Comparison of ENCODE assay signal across 11 cellular contexts in genomic region chr15:38560456-38560926, GRCh38. TPM values are rescaled to one million over a fixed set of nuclear protein-coding genes. Genes with fewer than 3 reads are reported as not detected.
DNase-seq lines count a peak whose midpoint lies in the region; ATAC-seq and TF ChIP-seq lines count a peak whose summit lies in the region.
"Had no signal": no experiment of that assay in that cellular context is flagged by ENCODE, and none has a peak within 500 bp of the region (broad histone marks: within the 10 kb centered on the region; RNA-seq: fewer than 3 reads in every experiment).

No MANE protein-coding gene starts in this region.

- intact Hi-C loops in heart left ventricle (cut with DNase I), result loop anchor here in 9 of 10 donors (5.0 to 10.0 kb wide), 9 partner anchors 62 to 127 kb away; no protein-coding TSS in a partner anchor

- no peaks in the 10 kb centered on the region for H3K9me3 Mint-ChIP-seq in WTC11

- peaks cover 12% of the 10 kb centered on the region for H4K20me1 ChIP-seq in Loucy (ENCODE audit: insufficient read depth, low read length, poor library complexity, severe bottlenecking)

- no peak for TF ChIP-seq POLR2A in heart left ventricle (IDR thresholded peaks at IDR 0.05)

- peak; percentile 30 for DNase-seq in GM13976 (ENCODE audit: low spot score)
- DNase-seq in effector memory CD4-positive, alpha-beta T cell, result no peak
- no peak for DNase-seq in HCEC 1CT
- DNase-seq in heart left ventricle, result no peak
- no peak for DNase-seq in WTC11 (ENCODE audit: low spot score)
- DNase-seq in HAP-1 (ENCODE audit: low spot score in 2 of 2), result no peak
- DNase-seq: NCI-H1092, NCI-H748 treated with DMSO at 0.1 percent for 48 hours had no signal

- H3K79me2 ChIP-seq in Loucy (ENCODE audit: insufficient read depth, low read length), result peaks cover 51% of the 10 kb centered on the region

- ATAC-seq in GM19452 (IDR thresholded peaks at IDR 0.05; ENCODE audit: unreplicated experiment) (peak; percentile 27), heart left ventricle (no peak), WTC11 (no peak)

- peak overlapping the region; percentile 90 for H3K4me2 ChIP-seq in Loucy (ENCODE audit: low read depth, low read length, poor library complexity, severe bottlenecking)

- H3K27ac ChIP-seq in effector memory CD4-positive, alpha-beta T cell (ENCODE audit: insufficient read depth, low read length, poor library complexity, severe bottlenecking), result peak overlapping the region; percentile 96
- peak overlapping the region in 1 of 12 donors; percentile 28 for H3K27ac ChIP-seq in heart left ventricle
- H3K27ac ChIP-seq: SK-N-MC had no signal

- in situ Hi-C loops in GM13976 (cut with MboI; ENCODE audit: low sequenced_read_pairs, unreplicated experiment) (loop anchor here (5.0 kb wide), 1 partner anchor 117 kb away; no protein-coding TSS in a partner anchor), HAP-1 (cut with MboI; ENCODE audit: low sequenced_read_pairs) (no loop called here)

- H3K36me3 ChIP-seq in Loucy (ENCODE audit: insufficient read depth, low read length), result no peaks in the 10 kb centered on the region
- peaks cover 10% of the 10 kb centered on the region for H3K36me3 ChIP-seq in effector memory CD4-positive, alpha-beta T cell (ENCODE audit: control insufficient read depth, insufficient read depth, low read length)
- H3K36me3 ChIP-seq in heart left ventricle, result no peaks in the 10 kb centered on the region
- no peaks in the 10 kb centered on the region for H3K36me3 ChIP-seq in HAP-1 (replicated peaks)

- H3K4me1 Mint-ChIP-seq in WTC11, result peaks cover 23% of the 10 kb centered on the region

- H3K9ac ChIP-seq in Loucy (ENCODE audit: low read depth, low read length, poor library complexity, severe bottlenecking), result no peak overlapping the region

- H3K9me3 ChIP-seq in Loucy (ENCODE audit: insufficient read depth, low read depth, low read length) (no peaks in the 10 kb centered on the region), heart left ventricle (no peaks in the 10 kb centered on the region), HAP-1 (no peaks in the 10 kb centered on the region)
- no peaks in the 10 kb centered on the region for H3K9me3 ChIP-seq in effector memory CD4-positive, alpha-beta T cell (ENCODE audit: control insufficient read depth, low read length)

- peaks cover 24% of the 10 kb centered on the region for H3K27me3 Mint-ChIP-seq in WTC11 (ENCODE audit: low read depth)

- TF ChIP-seq CTCF in GM13976 (IDR thresholded peaks at IDR 0.05; ENCODE audit: borderline replicate concordance, control extremely low read depth, extremely low read depth, insufficient read depth, missing control alignments), result no peak
- no peak for TF ChIP-seq CTCF in Loucy (conservative IDR thresholded peaks at IDR 0.05; ENCODE audit: low read length)
- no peak for TF ChIP-seq CTCF in heart left ventricle (IDR thresholded peaks at IDR 0.05)
- no peak for TF ChIP-seq CTCF in WTC11 (IDR thresholded peaks at IDR 0.05)

- POLR2A ChIA-PET in WTC11 (lab: Charles Lee), result no interaction called here

- no peak overlapping the region for H3K4me3 Mint-ChIP-seq in WTC11

- no peaks in the 10 kb centered on the region for H3K9me2 ChIP-seq in Loucy (replicated peaks; ENCODE audit: low read depth, low read length)

- H2AFZ ChIP-seq in Loucy (ENCODE audit: low read length), result no peak overlapping the region

- CTCF ChIA-PET in WTC11 (lab: Charles Lee), result interaction anchor here (0.9 to 2.1 kb wide), 3 partner anchors 130 to 565 kb away, joined by 3 to 15 read pairs (median 4); no protein-coding TSS in a partner anchor

- H3K4me3 ChIP-seq in Loucy (ENCODE audit: low read length, poor library complexity, severe bottlenecking) (peak overlapping the region; percentile 74), heart left ventricle (peak overlapping the region in 1 of 12 donors; percentile 12), HAP-1 (no peak overlapping the region)
- peak overlapping the region; percentile 69 for H3K4me3 ChIP-seq in effector memory CD4-positive, alpha-beta T cell (ENCODE audit: insufficient read depth, low read depth, low read length, poor library complexity, severe bottlenecking)
- H3K4me3 ChIP-seq: SK-N-MC had no signal

- H3K4me1 ChIP-seq in Loucy (ENCODE audit: insufficient read depth, low read length, poor library complexity, severe bottlenecking) (peaks cover 87% of the 10 kb centered on the region), heart left ventricle (peaks cover 0 to 26% (median 5%) of the 10 kb centered on the region in 12 donors), HAP-1 (no peaks in the 10 kb centered on the region)
- peaks cover 74% of the 10 kb centered on the region for H3K4me1 ChIP-seq in effector memory CD4-positive, alpha-beta T cell (ENCODE audit: control insufficient read depth, insufficient read depth, low read length, poor library complexity, severe bottlenecking)

- H3K27me3 ChIP-seq in Loucy (ENCODE audit: insufficient read depth, low read length, poor library complexity, severe bottlenecking) (no peaks in the 10 kb centered on the region), heart left ventricle (peaks cover 0 to 20% (median 5%) of the 10 kb centered on the region in 9 donors), HAP-1 (ENCODE audit: low read depth) (no peaks in the 10 kb centered on the region)
- no peaks in the 10 kb centered on the region for H3K27me3 ChIP-seq in effector memory CD4-positive, alpha-beta T cell (replicated peaks; ENCODE audit: control insufficient read depth, insufficient read depth, low read length, poor library complexity, severe bottlenecking)

- no peaks in the 10 kb centered on the region for H3K36me3 Mint-ChIP-seq in WTC11

- H3F3A ChIP-seq in Loucy (ENCODE audit: low read depth), result no peaks in the 10 kb centered on the region

- H3K27ac Mint-ChIP-seq in WTC11, result no peak overlapping the region

- 79 to 87% (median 83%) methylated on average over 7 of the region's 7 CpGs for WGBS in heart left ventricle, 4 donors

TF ChIP-seq in WTC11, 78 proteins besides CTCF, POLR2A, EP300 and RAD21 (continues in another document):
- TF ChIP-seq CREB1 (CRISPR knock-in tag; IDR thresholded peaks at IDR 0.05) (no peak), PRRX2 (CRISPR knock-in tag; IDR thresholded peaks at IDR 0.05) (no peak), ATF1 (CRISPR knock-in tag; IDR thresholded peaks at IDR 0.05) (no peak), RELA (CRISPR knock-in tag; IDR thresholded peaks at IDR 0.05; ENCODE audit: borderline replicate concordance) (no peak), ZNF232 (CRISPR knock-in tag; IDR thresholded peaks at IDR 0.05) (no peak), ATF2 (CRISPR knock-in tag; IDR thresholded peaks at IDR 0.05; ENCODE audit: borderline replicate concordance, low read depth) (no peak), PRDM15 (CRISPR knock-in tag; IDR thresholded peaks at IDR 0.05) (no peak), MAX (CRISPR knock-in tag; IDR thresholded peaks at IDR 0.05) (no peak)
- TF ChIP-seq, protein P1, sequence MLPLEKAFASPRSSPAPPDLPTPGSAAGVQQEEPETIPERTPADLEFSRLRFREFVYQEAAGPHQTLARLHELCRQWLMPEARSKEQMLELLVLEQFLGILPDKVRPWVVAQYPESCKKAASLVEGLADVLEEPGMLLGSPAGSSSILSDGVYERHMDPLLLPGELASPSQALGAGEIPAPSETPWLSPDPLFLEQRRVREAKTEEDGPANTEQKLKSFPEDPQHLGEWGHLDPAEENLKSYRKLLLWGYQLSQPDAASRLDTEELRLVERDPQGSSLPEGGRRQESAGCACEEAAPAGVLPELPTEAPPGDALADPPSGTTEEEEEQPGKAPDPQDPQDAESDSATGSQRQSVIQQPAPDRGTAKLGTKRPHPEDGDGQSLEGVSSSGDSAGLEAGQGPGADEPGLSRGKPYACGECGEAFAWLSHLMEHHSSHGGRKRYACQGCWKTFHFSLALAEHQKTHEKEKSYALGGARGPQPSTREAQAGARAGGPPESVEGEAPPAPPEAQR (CRISPR knock-in tag; IDR thresholded peaks at IDR 0.05), result no peak

RNA-seq across cellular contexts. Expression of gene RASGRP1, which starts 4.1 kb away (rescaled TPM):
- 1 to 10 TPM in 4 of 9 donors, under 1 TPM in 4, not detected in 1; 0.14 to 5.5 (median 0.85) TPM for total RNA-seq in heart left ventricle
- polyA plus RNA-seq in heart left ventricle, result under 1 TPM; 0.03 to 0.04 TPM
- 2.7 to 2.8 TPM (median 2.7 TPM) in 3 replicates for total RNA-seq in WTC11 (2021)
